8 cellular contexts compared by ENCODE assay signal in the genomic region with DNA sequence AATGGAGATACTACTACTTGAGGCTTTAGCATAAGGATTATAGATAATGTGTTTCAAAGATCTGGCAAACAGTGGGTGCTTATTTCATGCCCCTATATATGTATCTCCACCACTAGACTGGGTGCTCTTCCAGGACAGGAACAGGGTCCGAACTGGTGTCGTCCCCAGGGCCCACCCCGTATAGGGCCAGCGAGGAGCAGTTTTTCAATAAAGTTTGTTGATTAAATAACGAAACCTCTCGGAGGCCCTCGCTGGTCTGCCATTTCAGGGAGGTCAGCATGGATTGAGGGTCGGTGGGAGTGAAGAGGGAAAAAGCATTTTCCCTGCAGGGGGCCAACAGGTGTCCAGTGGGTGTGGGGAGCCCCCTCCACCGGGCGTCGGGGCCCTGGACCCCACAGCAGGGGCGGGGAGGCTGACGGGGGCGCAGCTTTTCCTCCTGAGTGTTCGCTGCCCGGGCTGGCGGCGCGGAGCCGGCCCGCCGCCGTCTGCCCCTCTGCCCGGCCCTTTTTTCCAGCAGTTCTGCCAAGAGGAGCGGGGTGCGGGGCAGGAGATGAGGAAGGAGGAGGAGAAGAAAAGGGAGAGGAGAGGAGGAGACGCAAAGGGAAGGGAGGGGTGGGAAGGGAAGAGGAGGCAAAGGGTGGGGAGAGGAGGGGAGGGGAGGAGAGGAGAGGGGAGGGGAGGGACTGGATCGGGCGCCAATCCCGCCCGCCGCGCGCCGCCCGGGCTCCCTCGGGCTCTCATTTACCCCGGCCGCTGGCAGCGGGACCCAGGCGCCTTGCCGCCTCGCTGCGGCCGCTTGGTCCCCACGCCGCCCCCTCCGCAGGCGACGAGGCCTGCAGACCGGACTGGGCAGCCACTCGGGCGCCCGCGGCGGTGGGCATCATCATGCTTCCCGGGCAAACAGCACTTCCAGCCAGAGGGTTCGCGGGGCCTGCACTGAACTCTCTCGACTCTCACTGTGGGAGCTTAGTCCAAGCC.
A peak's percentile ranks its signal among the peaks of the same experiment; 100 is the strongest.
DNase-seq lines count a peak whose midpoint lies in the region; ATAC-seq and TF ChIP-seq lines count a peak whose summit lies in the region.

No MANE protein-coding gene starts in this region.

- H3K9me3 Mint-ChIP-seq in Caco-2 (ENCODE audit: unreplicated experiment): no peaks in the 10 kb centered on the region
- H3K9me3 Mint-ChIP-seq in naive B cell: no peaks in the 10 kb centered on the region

- intact Hi-C loops in Caco-2 (cut with micrococcal nuclease; ENCODE audit: unreplicated experiment): no loop called here

- H3K27ac Mint-ChIP-seq in Caco-2 (ENCODE audit: unreplicated experiment) (no peak overlapping the region), naive B cell (peak overlapping the region in 5 of 6 donors; percentile 6 to 95 (median 76))

- DNase-seq in Caco-2: no peak
- peak; percentile 50 for DNase-seq in fibroblast of pulmonary artery (ENCODE audit: low read depth)
- DNase-seq in naive B cell: peak; percentile 10
- DNase-seq in cortex of kidney (lab: John Stamatoyannopoulos, UW): no peak
- DNase-seq in GM20000 (ENCODE audit: low spot score): no peak
- DNase-seq in RPMI8226: no peak

- H3K4me1 ChIP-seq in Caco-2 (no peaks in the 10 kb centered on the region), urinary bladder (ENCODE audit: insufficient read depth) (no peaks in the 10 kb centered on the region)

- CTCF ChIA-PET in Caco-2 (lab: Charles Lee): no interaction called here

- no peak for TF ChIP-seq CTCF in Caco-2 (IDR thresholded peaks at IDR 0.05; ENCODE audit: insufficient read depth in 1 of 2, low read depth in 1 of 2, low read length in 1 of 2, severe bottlenecking in 1 of 2, unreplicated experiment in 1 of 2)
- no peak for TF ChIP-seq CTCF in VCaP (conservative IDR thresholded peaks at IDR 0.05)
- TF ChIP-seq CTCF in fibroblast of pulmonary artery (IDR thresholded peaks at IDR 0.05; ENCODE audit: low read length, missing control alignments): no peak
- no peak for TF ChIP-seq CTCF in GM20000 (IDR thresholded peaks at IDR 0.05; ENCODE audit: extremely low read depth, missing control alignments)

- no peaks in the 10 kb centered on the region; the same call in 1 of the 2 replicates for H3K27me3 ChIP-seq in Caco-2 (replicated peaks; ENCODE audit: control insufficient read depth, insufficient read depth, low read length)

- POLR2A ChIA-PET in Caco-2 (lab: Charles Lee): no interaction called here

- no peaks in the 10 kb centered on the region for H3K4me1 Mint-ChIP-seq in Caco-2 (ENCODE audit: low read depth, unreplicated experiment)
- peaks cover 13 to 19% (median 17%) of the 10 kb centered on the region in 3 donors for H3K4me1 Mint-ChIP-seq in naive B cell

- H3K4me3 ChIP-seq in Caco-2 (ENCODE audit: low read depth, low read length) (no peak overlapping the region; the same call in 1 of the 2 replicates), fibroblast of pulmonary artery (replicated peaks; ENCODE audit: low read depth, low read length) (peak overlapping the region; percentile 40), urinary bladder (ENCODE audit: low read depth, low read length) (peak overlapping the region; percentile 51)

- no peaks in the 10 kb centered on the region for H3K9me3 ChIP-seq in Caco-2

- H3K36me3 Mint-ChIP-seq in Caco-2 (ENCODE audit: insufficient read depth, unreplicated experiment) (no peaks in the 10 kb centered on the region), naive B cell (no peaks in the 10 kb centered on the region)

- peak; percentile 23 to 27 for ATAC-seq in naive B cell (ENCODE audit: low read depth in 2 of 2)

- 4% methylated on average over 60 of the region's 60 CpGs for WGBS in urinary bladder

- H3K36me3 ChIP-seq in Caco-2 (ENCODE audit: control insufficient read depth, insufficient read depth, low read length): no peaks in the 10 kb centered on the region
- H3K36me3 ChIP-seq in urinary bladder (ENCODE audit: insufficient read depth): no peaks in the 10 kb centered on the region

- no TSS peak for BruUV-seq in Caco-2 (replicated peaks; lab: Mats Ljungman, UMichigan)

- peak overlapping the region; percentile 18; the same call in 1 of the 2 replicates for H3K27ac ChIP-seq in VCaP
- H3K27ac ChIP-seq in urinary bladder (ENCODE audit: low read depth): no peak overlapping the region

- peaks cover 29% of the 10 kb centered on the region for H3K27me3 Mint-ChIP-seq in Caco-2 (ENCODE audit: insufficient read depth, unreplicated experiment)
- H3K27me3 Mint-ChIP-seq in naive B cell: peaks cover 21 to 41% (median 22%) of the 10 kb centered on the region in 3 donors

- H3K4me3 Mint-ChIP-seq in Caco-2 (ENCODE audit: unreplicated experiment) (peak overlapping the region; percentile 58), naive B cell (peak overlapping the region; percentile 79 to 94 (median 89))

Comparison
In these comparisons a context has a peak if more than half of its experiments do, and no peak if none do; other contexts are left out.
1. DNase-seq: peak in fibroblast of pulmonary artery (single experiment) and naive B cell (single experiment); none in Caco-2 (0 of 2), cortex of kidney (single experiment), GM20000 (single experiment) and RPMI8226 (single experiment).